In the genomic region with DNA sequence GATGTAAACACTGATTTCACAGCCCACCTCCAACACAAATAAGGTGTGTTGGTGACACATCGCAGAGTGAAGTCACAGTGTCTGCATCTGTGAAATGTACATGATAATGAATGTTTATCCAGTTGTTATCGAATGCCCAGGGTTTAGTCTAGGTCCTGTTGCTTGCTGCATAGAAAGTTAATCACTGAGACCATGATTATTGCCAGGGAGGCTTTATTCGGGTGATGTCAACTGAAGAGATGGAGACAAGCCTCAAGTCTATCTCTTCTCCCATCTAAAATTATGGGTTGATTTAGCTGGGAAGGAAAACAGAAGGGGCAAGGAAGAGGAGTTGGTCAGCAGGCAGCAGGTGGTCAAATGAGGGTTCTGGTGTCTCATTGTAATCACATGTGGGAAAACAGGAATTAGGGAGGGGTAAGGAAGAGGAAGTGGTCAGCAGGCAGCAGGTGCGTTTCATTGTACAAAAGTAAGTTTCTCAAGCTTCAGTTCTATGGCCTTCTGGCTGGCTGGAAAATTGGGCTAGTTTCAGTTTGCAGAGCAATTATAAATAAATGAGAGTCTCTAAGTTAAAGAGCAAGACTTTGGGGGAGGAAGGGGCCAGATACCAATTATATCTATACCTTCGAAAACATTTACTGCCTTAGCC, we compare ENCODE assay signal across 10 cellular contexts.
DNase-seq lines count a peak whose midpoint lies in the region; ATAC-seq, FAIRE-seq and TF ChIP-seq lines count a peak whose summit lies in the region.
"Had no signal": no experiment of that assay in that cellular context is flagged by ENCODE, and none has a peak within 500 bp of the region (broad histone marks: within the 10 kb centered on the region; RNA-seq: fewer than 3 reads in every experiment).

No MANE protein-coding gene starts in this region.

- H3K27me3 ChIP-seq in bronchial epithelial cell (ENCODE audit: control insufficient read depth, insufficient read depth, low read length) (no peaks in the 10 kb centered on the region), A673 (replicated peaks; ENCODE audit: insufficient read depth, low read depth, low read length, poor library complexity) (peaks cover 5% of the 10 kb centered on the region)

- BruUV-seq in A673 (replicated peaks; lab: Mats Ljungman, UMichigan) = no TSS peak

- ATAC-seq in GM18870 (IDR thresholded peaks at IDR 0.05; ENCODE audit: unreplicated experiment) (peak; percentile 76), GM21825 (IDR thresholded peaks at IDR 0.05; ENCODE audit: unreplicated experiment) (peak; percentile 78)
- ATAC-seq: sciatic nerve had no signal

- TF ChIP-seq CTCF in bronchial epithelial cell (IDR thresholded peaks at IDR 0.05; ENCODE audit: insufficient read depth, low read length, severe bottlenecking) (no peak), A673 (conservative IDR thresholded peaks at IDR 0.05; ENCODE audit: low read depth, low read length) (no peak)

- CTCF ChIA-PET in A673 (lab: Charles Lee) = no interaction called here

- DNase-seq in HT-29 (ENCODE audit: low spot score) (peak; percentile 5), bronchial epithelial cell (ENCODE audit: low read depth) (no peak), ecto neural progenitor cell (ENCODE audit: low spot score) (no peak), A673 (ENCODE audit: low spot score) (no peak)
- no peak for DNase-seq in activated CD8-positive, alpha-beta memory T cell treated with anti-CD3 and anti-CD28 coated beads, Interleukin-2, amount 50 U/mL, for 4 hours
- DNase-seq in central memory CD4-positive, alpha-beta T cell = no peak
- DNase-seq: NCI-H2107 had no signal

- peak; percentile 77 for FAIRE-seq in bronchial epithelial cell (lab: Jason Lieb, UNC)

- H3K4me1 ChIP-seq in A673 (ENCODE audit: insufficient read depth, low read length, poor library complexity, severe bottlenecking) = no peaks in the 10 kb centered on the region

- no peaks in the 10 kb centered on the region for H3K9me3 ChIP-seq in A673 (ENCODE audit: low read depth, low read length, poor library complexity, severe bottlenecking)

- POLR2A ChIA-PET in A673 (lab: Charles Lee; ENCODE audit: low non-redundant PET) = no interaction called here

- no peak overlapping the region for H3K27ac ChIP-seq in A673 (ENCODE audit: low read depth, low read length, poor library complexity, severe bottlenecking)

- H3K4me3 ChIP-seq in bronchial epithelial cell (ENCODE audit: low read depth, low read length) = no peak overlapping the region
- H3K4me3 ChIP-seq in A673 (ENCODE audit: low read depth, low read length, poor library complexity, severe bottlenecking) = no peak overlapping the region

- intact Hi-C loops in A673 (cut with micrococcal nuclease; ENCODE audit: unreplicated experiment) = no loop called here

- H3K36me3 ChIP-seq in bronchial epithelial cell (ENCODE audit: control insufficient read depth, insufficient read depth, low read length) = no peaks in the 10 kb centered on the region
- no peaks in the 10 kb centered on the region for H3K36me3 ChIP-seq in A673 (ENCODE audit: insufficient read depth, low read length, poor library complexity, severe bottlenecking)
